Comparison of ENCODE assay signal across 1 cellular context in the genomic region with DNA sequence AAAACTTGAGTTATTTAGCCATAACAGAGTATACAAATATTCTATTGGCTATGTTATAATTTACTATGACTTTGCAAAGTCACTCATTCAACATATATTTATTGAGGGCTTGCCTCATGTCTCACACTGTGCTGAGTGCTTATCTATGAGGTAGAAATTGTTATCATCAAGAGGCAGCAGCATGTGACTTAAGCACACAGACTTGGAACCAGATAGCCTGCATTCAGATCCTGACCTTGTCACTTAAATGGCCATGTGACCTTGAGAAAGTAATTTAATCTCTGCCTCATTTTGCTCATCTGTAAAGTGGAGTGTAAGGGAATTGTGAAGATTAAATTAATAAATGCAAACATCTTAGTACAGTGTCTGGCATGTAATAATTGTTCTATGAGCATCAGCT.
TF ChIP-seq lines count a peak whose summit lies in the region.

No MANE protein-coding gene starts in this region.

TF ChIP-seq in K562, 482 proteins besides CTCF, POLR2A, EP300 and RAD21 (continued from another document and continues in another):
- TF ChIP-seq, protein P1, sequence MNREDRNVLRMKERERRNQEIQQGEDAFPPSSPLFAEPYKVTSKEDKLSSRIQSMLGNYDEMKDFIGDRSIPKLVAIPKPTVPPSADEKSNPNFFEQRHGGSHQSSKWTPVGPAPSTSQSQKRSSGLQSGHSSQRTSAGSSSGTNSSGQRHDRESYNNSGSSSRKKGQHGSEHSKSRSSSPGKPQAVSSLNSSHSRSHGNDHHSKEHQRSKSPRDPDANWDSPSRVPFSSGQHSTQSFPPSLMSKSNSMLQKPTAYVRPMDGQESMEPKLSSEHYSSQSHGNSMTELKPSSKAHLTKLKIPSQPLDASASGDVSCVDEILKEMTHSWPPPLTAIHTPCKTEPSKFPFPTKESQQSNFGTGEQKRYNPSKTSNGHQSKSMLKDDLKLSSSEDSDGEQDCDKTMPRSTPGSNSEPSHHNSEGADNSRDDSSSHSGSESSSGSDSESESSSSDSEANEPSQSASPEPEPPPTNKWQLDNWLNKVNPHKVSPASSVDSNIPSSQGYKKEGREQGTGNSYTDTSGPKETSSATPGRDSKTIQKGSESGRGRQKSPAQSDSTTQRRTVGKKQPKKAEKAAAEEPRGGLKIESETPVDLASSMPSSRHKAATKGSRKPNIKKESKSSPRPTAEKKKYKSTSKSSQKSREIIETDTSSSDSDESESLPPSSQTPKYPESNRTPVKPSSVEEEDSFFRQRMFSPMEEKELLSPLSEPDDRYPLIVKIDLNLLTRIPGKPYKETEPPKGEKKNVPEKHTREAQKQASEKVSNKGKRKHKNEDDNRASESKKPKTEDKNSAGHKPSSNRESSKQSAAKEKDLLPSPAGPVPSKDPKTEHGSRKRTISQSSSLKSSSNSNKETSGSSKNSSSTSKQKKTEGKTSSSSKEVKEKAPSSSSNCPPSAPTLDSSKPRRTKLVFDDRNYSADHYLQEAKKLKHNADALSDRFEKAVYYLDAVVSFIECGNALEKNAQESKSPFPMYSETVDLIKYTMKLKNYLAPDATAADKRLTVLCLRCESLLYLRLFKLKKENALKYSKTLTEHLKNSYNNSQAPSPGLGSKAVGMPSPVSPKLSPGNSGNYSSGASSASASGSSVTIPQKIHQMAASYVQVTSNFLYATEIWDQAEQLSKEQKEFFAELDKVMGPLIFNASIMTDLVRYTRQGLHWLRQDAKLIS (CRISPR knock-in tag; IDR thresholded peaks at IDR 0.05) = no peak
- peak; percentile 87 for TF ChIP-seq NFE2 (IDR thresholded peaks at IDR 0.05; ENCODE audit: low read depth)
- TF ChIP-seq, protein P2, sequence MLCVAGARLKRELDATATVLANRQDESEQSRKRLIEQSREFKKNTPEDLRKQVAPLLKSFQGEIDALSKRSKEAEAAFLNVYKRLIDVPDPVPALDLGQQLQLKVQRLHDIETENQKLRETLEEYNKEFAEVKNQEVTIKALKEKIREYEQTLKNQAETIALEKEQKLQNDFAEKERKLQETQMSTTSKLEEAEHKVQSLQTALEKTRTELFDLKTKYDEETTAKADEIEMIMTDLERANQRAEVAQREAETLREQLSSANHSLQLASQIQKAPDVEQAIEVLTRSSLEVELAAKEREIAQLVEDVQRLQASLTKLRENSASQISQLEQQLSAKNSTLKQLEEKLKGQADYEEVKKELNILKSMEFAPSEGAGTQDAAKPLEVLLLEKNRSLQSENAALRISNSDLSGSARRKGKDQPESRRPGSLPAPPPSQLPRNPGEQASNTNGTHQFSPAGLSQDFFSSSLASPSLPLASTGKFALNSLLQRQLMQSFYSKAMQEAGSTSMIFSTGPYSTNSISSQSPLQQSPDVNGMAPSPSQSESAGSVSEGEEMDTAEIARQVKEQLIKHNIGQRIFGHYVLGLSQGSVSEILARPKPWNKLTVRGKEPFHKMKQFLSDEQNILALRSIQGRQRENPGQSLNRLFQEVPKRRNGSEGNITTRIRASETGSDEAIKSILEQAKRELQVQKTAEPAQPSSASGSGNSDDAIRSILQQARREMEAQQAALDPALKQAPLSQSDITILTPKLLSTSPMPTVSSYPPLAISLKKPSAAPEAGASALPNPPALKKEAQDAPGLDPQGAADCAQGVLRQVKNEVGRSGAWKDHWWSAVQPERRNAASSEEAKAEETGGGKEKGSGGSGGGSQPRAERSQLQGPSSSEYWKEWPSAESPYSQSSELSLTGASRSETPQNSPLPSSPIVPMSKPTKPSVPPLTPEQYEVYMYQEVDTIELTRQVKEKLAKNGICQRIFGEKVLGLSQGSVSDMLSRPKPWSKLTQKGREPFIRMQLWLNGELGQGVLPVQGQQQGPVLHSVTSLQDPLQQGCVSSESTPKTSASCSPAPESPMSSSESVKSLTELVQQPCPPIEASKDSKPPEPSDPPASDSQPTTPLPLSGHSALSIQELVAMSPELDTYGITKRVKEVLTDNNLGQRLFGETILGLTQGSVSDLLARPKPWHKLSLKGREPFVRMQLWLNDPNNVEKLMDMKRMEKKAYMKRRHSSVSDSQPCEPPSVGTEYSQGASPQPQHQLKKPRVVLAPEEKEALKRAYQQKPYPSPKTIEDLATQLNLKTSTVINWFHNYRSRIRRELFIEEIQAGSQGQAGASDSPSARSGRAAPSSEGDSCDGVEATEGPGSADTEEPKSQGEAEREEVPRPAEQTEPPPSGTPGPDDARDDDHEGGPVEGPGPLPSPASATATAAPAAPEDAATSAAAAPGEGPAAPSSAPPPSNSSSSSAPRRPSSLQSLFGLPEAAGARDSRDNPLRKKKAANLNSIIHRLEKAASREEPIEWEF (CRISPR knock-in tag; IDR thresholded peaks at IDR 0.05) = no peak
- peak; percentile 90 for TF ChIP-seq FOXM1 (IDR thresholded peaks at IDR 0.05; ENCODE audit: low read depth)
- no peak for TF ChIP-seq FOXM1 (CRISPR knock-in tag; IDR thresholded peaks at IDR 0.05; ENCODE audit: low read depth)
- no peak for TF ChIP-seq ZBED1 (IDR thresholded peaks at IDR 0.05)
- TF ChIP-seq ZNF41 (CRISPR knock-in tag; conservative IDR thresholded peaks at IDR 0.05) = 0 out of 2 replicates have a peak, but pooled peaks have one; percentile 22
- no peak for TF ChIP-seq PCBP1 (IDR thresholded peaks at IDR 0.05; ENCODE audit: low read depth, low read length, poor library complexity, severe bottlenecking)
- TF ChIP-seq ZNF644 (tag; IDR thresholded peaks at IDR 0.05; ENCODE audit: low read depth) = peak; percentile 69; the same call in 1 of the 2 replicates
- peak; percentile 80 for TF ChIP-seq JUND (IDR thresholded peaks at IDR 0.05; ENCODE audit: borderline replicate concordance, low read depth, low read length)
- TF ChIP-seq JUND (tag; IDR thresholded peaks at IDR 0.05; ENCODE audit: borderline replicate concordance, low read depth, low read length) = peak; percentile 74; the same call in 2 of the 3 replicates
- TF ChIP-seq, protein P3, sequence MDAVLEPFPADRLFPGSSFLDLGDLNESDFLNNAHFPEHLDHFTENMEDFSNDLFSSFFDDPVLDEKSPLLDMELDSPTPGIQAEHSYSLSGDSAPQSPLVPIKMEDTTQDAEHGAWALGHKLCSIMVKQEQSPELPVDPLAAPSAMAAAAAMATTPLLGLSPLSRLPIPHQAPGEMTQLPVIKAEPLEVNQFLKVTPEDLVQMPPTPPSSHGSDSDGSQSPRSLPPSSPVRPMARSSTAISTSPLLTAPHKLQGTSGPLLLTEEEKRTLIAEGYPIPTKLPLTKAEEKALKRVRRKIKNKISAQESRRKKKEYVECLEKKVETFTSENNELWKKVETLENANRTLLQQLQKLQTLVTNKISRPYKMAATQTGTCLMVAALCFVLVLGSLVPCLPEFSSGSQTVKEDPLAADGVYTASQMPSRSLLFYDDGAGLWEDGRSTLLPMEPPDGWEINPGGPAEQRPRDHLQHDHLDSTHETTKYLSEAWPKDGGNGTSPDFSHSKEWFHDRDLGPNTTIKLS (IDR thresholded peaks at IDR 0.05; ENCODE audit: borderline replicate concordance, low read depth) = peak; percentile 27; the same call in 1 of the 2 replicates
- TF ChIP-seq ZNF778 (CRISPR knock-in tag; IDR thresholded peaks at IDR 0.05) = no peak
- TF ChIP-seq, protein P4, sequence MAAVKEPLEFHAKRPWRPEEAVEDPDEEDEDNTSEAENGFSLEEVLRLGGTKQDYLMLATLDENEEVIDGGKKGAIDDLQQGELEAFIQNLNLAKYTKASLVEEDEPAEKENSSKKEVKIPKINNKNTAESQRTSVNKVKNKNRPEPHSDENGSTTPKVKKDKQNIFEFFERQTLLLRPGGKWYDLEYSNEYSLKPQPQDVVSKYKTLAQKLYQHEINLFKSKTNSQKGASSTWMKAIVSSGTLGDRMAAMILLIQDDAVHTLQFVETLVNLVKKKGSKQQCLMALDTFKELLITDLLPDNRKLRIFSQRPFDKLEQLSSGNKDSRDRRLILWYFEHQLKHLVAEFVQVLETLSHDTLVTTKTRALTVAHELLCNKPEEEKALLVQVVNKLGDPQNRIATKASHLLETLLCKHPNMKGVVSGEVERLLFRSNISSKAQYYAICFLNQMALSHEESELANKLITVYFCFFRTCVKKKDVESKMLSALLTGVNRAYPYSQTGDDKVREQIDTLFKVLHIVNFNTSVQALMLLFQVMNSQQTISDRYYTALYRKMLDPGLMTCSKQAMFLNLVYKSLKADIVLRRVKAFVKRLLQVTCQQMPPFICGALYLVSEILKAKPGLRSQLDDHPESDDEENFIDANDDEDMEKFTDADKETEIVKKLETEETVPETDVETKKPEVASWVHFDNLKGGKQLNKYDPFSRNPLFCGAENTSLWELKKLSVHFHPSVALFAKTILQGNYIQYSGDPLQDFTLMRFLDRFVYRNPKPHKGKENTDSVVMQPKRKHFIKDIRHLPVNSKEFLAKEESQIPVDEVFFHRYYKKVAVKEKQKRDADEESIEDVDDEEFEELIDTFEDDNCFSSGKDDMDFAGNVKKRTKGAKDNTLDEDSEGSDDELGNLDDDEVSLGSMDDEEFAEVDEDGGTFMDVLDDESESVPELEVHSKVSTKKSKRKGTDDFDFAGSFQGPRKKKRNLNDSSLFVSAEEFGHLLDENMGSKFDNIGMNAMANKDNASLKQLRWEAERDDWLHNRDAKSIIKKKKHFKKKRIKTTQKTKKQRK (IDR thresholded peaks at IDR 0.05; ENCODE audit: borderline replicate concordance, low read depth, low read length) = no peak
- no peak for TF ChIP-seq HIVEP1 (CRISPR knock-in tag; IDR thresholded peaks at IDR 0.05)
- TF ChIP-seq TARDBP (IDR thresholded peaks at IDR 0.05) = no peak
- no peak for TF ChIP-seq ZNF707 (CRISPR knock-in tag; conservative IDR thresholded peaks at IDR 0.05)
- TF ChIP-seq, protein P5, sequence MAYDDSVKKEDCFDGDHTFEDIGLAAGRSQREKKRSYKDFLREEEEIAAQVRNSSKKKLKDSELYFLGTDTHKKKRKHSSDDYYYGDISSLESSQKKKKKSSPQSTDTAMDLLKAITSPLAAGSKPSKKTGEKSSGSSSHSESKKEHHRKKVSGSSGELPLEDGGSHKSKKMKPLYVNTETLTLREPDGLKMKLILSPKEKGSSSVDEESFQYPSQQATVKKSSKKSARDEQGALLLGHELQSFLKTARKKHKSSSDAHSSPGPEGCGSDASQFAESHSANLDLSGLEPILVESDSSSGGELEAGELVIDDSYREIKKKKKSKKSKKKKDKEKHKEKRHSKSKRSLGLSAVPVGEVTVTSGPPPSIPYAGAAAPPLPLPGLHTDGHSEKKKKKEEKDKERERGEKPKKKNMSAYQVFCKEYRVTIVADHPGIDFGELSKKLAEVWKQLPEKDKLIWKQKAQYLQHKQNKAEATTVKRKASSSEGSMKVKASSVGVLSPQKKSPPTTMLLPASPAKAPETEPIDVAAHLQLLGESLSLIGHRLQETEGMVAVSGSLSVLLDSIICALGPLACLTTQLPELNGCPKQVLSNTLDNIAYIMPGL (CRISPR knock-in tag; IDR thresholded peaks at IDR 0.05) = no peak
- TF ChIP-seq SRSF9 (IDR thresholded peaks at IDR 0.05; ENCODE audit: borderline replicate concordance, low read depth, low read length) = no peak
- TF ChIP-seq TAF9B (IDR thresholded peaks at IDR 0.05; ENCODE audit: partially characterized antibody) = peak; percentile 51
- TF ChIP-seq, protein P6, sequence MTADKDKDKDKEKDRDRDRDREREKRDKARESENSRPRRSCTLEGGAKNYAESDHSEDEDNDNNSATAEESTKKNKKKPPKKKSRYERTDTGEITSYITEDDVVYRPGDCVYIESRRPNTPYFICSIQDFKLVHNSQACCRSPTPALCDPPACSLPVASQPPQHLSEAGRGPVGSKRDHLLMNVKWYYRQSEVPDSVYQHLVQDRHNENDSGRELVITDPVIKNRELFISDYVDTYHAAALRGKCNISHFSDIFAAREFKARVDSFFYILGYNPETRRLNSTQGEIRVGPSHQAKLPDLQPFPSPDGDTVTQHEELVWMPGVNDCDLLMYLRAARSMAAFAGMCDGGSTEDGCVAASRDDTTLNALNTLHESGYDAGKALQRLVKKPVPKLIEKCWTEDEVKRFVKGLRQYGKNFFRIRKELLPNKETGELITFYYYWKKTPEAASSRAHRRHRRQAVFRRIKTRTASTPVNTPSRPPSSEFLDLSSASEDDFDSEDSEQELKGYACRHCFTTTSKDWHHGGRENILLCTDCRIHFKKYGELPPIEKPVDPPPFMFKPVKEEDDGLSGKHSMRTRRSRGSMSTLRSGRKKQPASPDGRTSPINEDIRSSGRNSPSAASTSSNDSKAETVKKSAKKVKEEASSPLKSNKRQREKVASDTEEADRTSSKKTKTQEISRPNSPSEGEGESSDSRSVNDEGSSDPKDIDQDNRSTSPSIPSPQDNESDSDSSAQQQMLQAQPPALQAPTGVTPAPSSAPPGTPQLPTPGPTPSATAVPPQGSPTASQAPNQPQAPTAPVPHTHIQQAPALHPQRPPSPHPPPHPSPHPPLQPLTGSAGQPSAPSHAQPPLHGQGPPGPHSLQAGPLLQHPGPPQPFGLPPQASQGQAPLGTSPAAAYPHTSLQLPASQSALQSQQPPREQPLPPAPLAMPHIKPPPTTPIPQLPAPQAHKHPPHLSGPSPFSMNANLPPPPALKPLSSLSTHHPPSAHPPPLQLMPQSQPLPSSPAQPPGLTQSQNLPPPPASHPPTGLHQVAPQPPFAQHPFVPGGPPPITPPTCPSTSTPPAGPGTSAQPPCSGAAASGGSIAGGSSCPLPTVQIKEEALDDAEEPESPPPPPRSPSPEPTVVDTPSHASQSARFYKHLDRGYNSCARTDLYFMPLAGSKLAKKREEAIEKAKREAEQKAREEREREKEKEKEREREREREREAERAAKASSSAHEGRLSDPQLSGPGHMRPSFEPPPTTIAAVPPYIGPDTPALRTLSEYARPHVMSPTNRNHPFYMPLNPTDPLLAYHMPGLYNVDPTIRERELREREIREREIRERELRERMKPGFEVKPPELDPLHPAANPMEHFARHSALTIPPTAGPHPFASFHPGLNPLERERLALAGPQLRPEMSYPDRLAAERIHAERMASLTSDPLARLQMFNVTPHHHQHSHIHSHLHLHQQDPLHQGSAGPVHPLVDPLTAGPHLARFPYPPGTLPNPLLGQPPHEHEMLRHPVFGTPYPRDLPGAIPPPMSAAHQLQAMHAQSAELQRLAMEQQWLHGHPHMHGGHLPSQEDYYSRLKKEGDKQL (CRISPR knock-in tag; IDR thresholded peaks at IDR 0.05; ENCODE audit: borderline replicate concordance) = no peak
- TF ChIP-seq TRIM24 (IDR thresholded peaks at IDR 0.05) = peak; percentile 86 to 91
- TF ChIP-seq, protein P7, sequence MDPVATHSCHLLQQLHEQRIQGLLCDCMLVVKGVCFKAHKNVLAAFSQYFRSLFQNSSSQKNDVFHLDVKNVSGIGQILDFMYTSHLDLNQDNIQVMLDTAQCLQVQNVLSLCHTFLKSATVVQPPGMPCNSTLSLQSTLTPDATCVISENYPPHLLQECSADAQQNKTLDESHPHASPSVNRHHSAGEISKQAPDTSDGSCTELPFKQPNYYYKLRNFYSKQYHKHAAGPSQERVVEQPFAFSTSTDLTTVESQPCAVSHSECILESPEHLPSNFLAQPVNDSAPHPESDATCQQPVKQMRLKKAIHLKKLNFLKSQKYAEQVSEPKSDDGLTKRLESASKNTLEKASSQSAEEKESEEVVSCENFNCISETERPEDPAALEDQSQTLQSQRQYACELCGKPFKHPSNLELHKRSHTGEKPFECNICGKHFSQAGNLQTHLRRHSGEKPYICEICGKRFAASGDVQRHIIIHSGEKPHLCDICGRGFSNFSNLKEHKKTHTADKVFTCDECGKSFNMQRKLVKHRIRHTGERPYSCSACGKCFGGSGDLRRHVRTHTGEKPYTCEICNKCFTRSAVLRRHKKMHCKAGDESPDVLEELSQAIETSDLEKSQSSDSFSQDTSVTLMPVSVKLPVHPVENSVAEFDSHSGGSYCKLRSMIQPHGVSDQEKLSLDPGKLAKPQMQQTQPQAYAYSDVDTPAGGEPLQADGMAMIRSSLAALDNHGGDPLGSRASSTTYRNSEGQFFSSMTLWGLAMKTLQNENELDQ (CRISPR knock-in tag; IDR thresholded peaks at IDR 0.05; ENCODE audit: borderline replicate concordance) = no peak
